In genomic region chr17:69424287-69425041, GRCh38 we compare ENCODE assay signal across 17 cellular contexts. TPM values are rescaled to one million over a fixed set of nuclear protein-coding genes. Genes with fewer than 3 reads are reported as not detected.
DNase-seq lines count a peak whose midpoint lies in the region; ATAC-seq and TF ChIP-seq lines count a peak whose summit lies in the region.
"Had no signal": no experiment of that assay in that cellular context is flagged by ENCODE, and none has a peak within 500 bp of the region (broad histone marks: within the 10 kb centered on the region; RNA-seq: fewer than 3 reads in every experiment).

No MANE protein-coding gene starts in this region.

- H3K27ac Mint-ChIP-seq in activated T-cell treated with anti-CD3 and anti-CD28 coated beads, Interleukin-2, amount 50 U/mL, for 72 hours, result peak overlapping the region; percentile 94
- peak overlapping the region; percentile 94 for H3K27ac Mint-ChIP-seq in stimulated activated effector memory CD8-positive, alpha-beta T cell treated with anti-CD3 and anti-CD28 coated beads, Interleukin-12 subunit alpha, Interleukin-12 subunit beta, amount 100 ng/mL, for 72 hours

- no peak overlapping the region for H2AFZ ChIP-seq in PC-3 (ENCODE audit: low read length)

- H3K4me2 ChIP-seq in PC-3 (ENCODE audit: low read length), result no peak overlapping the region

- no peaks in the 10 kb centered on the region for H3K79me2 ChIP-seq in PC-3 (ENCODE audit: low read length)

- H3K9me3 Mint-ChIP-seq in activated T-cell treated with anti-CD3 and anti-CD28 coated beads, Interleukin-2, amount 50 U/mL, for 72 hours, result no peaks in the 10 kb centered on the region
- no peaks in the 10 kb centered on the region for H3K9me3 Mint-ChIP-seq in stimulated activated effector memory CD8-positive, alpha-beta T cell treated with anti-CD3 and anti-CD28 coated beads, Interleukin-12 subunit alpha, Interleukin-12 subunit beta, amount 100 ng/mL, for 72 hours
- H3K9me3 Mint-ChIP-seq: CD4-positive, CD25-positive, alpha-beta regulatory T cell; IgD-negative memory B cell had no signal

- BruUV-seq in PC-3 (replicated peaks; lab: Mats Ljungman, UMichigan), result no TSS peak

- H4K20me1 ChIP-seq in PC-3 (ENCODE audit: low read length), result no peaks in the 10 kb centered on the region

- intact Hi-C loops in PC-3 (cut with micrococcal nuclease), result no loop called here

- H3F3A ChIP-seq in PC-3 (ENCODE audit: low read length, unreplicated experiment), result no peaks in the 10 kb centered on the region

- POLR2A ChIA-PET in PC-3 (lab: Charles Lee; ENCODE audit: unreplicated experiment), result no interaction called here

- DNase-seq in activated T-cell treated with anti-CD3 and anti-CD28 coated beads, Interleukin-2, amount 50 U/mL, for 72 hours, result no peak
- DNase-seq in activated T-cell treated with anti-CD3 and anti-CD28 coated beads for 4 hours (no peak), PC-3 (peak; percentile 41), NCI-H2227 treated with DMSO at 0.1 percent for 48 hours (lab: John Stamatoyannopoulos, UW) (no peak), nucleus accumbens (lab: John Stamatoyannopoulos, UW) (no peak)
- no peak for DNase-seq in stimulated activated effector memory CD8-positive, alpha-beta T cell treated with anti-CD3 and anti-CD28 coated beads, Interleukin-12 subunit alpha, Interleukin-12 subunit beta, amount 100 ng/mL, for 72 hours (ENCODE audit: low spot score in 2 of 2)
- no peak for DNase-seq in activated CD4-positive, CD25-positive, alpha-beta regulatory T cell treated with anti-CD3 and anti-CD28 coated beads, Interleukin-2, amount 50 U/mL, for 72 hours
- DNase-seq: Calu3; CD4-positive, CD25-positive, alpha-beta regulatory T cell; MV-4-11; NCI-H1417 treated with DMSO at 0.1 percent for 48 hours; NCI-H2081; NCI-H524 treated with DMSO at 0.1 percent for 48 hours had no signal

- TF ChIP-seq CTCF in PC-3 (conservative IDR thresholded peaks at IDR 0.05; ENCODE audit: low read depth, low read length), result no peak

- peaks cover 8% of the 10 kb centered on the region for H3K4me1 ChIP-seq in PC-3 (ENCODE audit: insufficient read depth, low read length)

- ATAC-seq in activated T-cell treated with anti-CD3 and anti-CD28 coated beads, Interleukin-2, amount 50 U/mL, for 72 hours (replicated peaks in 1 of 2), result no peak
- ATAC-seq in PC-3 (peak; percentile 56), esophagus mucosa (peak; percentile 88)
- no peak for ATAC-seq in stimulated activated effector memory CD8-positive, alpha-beta T cell treated with anti-CD3 and anti-CD28 coated beads, Interleukin-12 subunit alpha, Interleukin-12 subunit beta, amount 100 ng/mL, for 72 hours
- ATAC-seq: GM12878, HCT116 had no signal

- H3K9ac ChIP-seq in PC-3 (ENCODE audit: low read length), result no peak overlapping the region

- no peak overlapping the region for H3K27ac ChIP-seq in PC-3 (ENCODE audit: low read length)

- no peak overlapping the region for H3K4me3 ChIP-seq in PC-3 (ENCODE audit: low read length)
- H3K4me3 ChIP-seq: GM12878 had no signal

- H3K27me3 Mint-ChIP-seq in activated T-cell treated with anti-CD3 and anti-CD28 coated beads, Interleukin-2, amount 50 U/mL, for 72 hours (ENCODE audit: low read depth), result no peaks in the 10 kb centered on the region
- H3K27me3 Mint-ChIP-seq: IgD-negative memory B cell had no signal

- no peaks in the 10 kb centered on the region for H3K9me2 ChIP-seq in PC-3 (replicated peaks; ENCODE audit: low read length)

- peak overlapping the region in 1 of 2 donors; percentile 90 for H3K4me3 Mint-ChIP-seq in activated T-cell treated with anti-CD3 and anti-CD28 coated beads, Interleukin-2, amount 50 U/mL, for 72 hours
- peak overlapping the region; percentile 65 for H3K4me3 Mint-ChIP-seq in stimulated activated effector memory CD8-positive, alpha-beta T cell treated with anti-CD3 and anti-CD28 coated beads, Interleukin-12 subunit alpha, Interleukin-12 subunit beta, amount 100 ng/mL, for 72 hours

- no peaks in the 10 kb centered on the region for H3K27me3 ChIP-seq in PC-3 (ENCODE audit: low read length)

- H3K36me3 ChIP-seq in PC-3 (ENCODE audit: low read depth, low read length), result no peaks in the 10 kb centered on the region

- peaks cover 58% of the 10 kb centered on the region for H3K4me1 Mint-ChIP-seq in activated T-cell treated with anti-CD3 and anti-CD28 coated beads, Interleukin-2, amount 50 U/mL, for 72 hours (ENCODE audit: low read depth)
- peaks cover 54% of the 10 kb centered on the region for H3K4me1 Mint-ChIP-seq in stimulated activated effector memory CD8-positive, alpha-beta T cell treated with anti-CD3 and anti-CD28 coated beads, Interleukin-12 subunit alpha, Interleukin-12 subunit beta, amount 100 ng/mL, for 72 hours

- H3K36me3 Mint-ChIP-seq in activated T-cell treated with anti-CD3 and anti-CD28 coated beads, Interleukin-2, amount 50 U/mL, for 72 hours (ENCODE audit: insufficient read depth in 2 of 2), result no peaks in the 10 kb centered on the region
- H3K36me3 Mint-ChIP-seq in stimulated activated effector memory CD8-positive, alpha-beta T cell treated with anti-CD3 and anti-CD28 coated beads, Interleukin-12 subunit alpha, Interleukin-12 subunit beta, amount 100 ng/mL, for 72 hours, result no peaks in the 10 kb centered on the region

- H3K9me3 ChIP-seq in PC-3 (ENCODE audit: low read length), result no peaks in the 10 kb centered on the region

- CTCF ChIA-PET in PC-3 (lab: Charles Lee), result no interaction called here

RNA-seq across cellular contexts. Expression of gene MAP2K6, which starts 10.0 kb away (rescaled TPM):
- 1 to 10 TPM; 2.2 to 3.5 TPM for total RNA-seq in activated T-cell treated with anti-CD3 and anti-CD28 coated beads, Interleukin-2, amount 50 U/mL, for 72 hours
- total RNA-seq in PC-3 (2014; rRNA removed) (8.4 and 12.2 TPM in 2 replicates), esophagus mucosa (6.9 TPM)

Comparison
In these comparisons a context has a peak if more than half of its experiments do, and no peak if none do; other contexts are left out.
1. ATAC-seq: peak in PC-3 (single experiment) and esophagus mucosa (single experiment); none in activated T-cell treated with anti-CD3 and anti-CD28 coated beads, Interleukin-2, amount 50 U/mL, for 72 hours (0 of 2) and stimulated activated effector memory CD8-positive, alpha-beta T cell treated with anti-CD3 and anti-CD28 coated beads, Interleukin-12 subunit alpha, Interleukin-12 subunit beta, amount 100 ng/mL, for 72 hours (single experiment).